ENCODE assay signal across 20 cellular contexts in genomic region chr11:46987183-46987582, GRCh38. TPM values are rescaled to one million over a fixed set of nuclear protein-coding genes. Genes with fewer than 3 reads are reported as not detected.
DNase-seq lines count a peak whose midpoint lies in the region; ATAC-seq, FAIRE-seq and TF ChIP-seq lines count a peak whose summit lies in the region.
"Had no signal": no experiment of that assay in that cellular context is flagged by ENCODE, and none has a peak within 500 bp of the region (broad histone marks: within the 10 kb centered on the region; RNA-seq: fewer than 3 reads in every experiment).

No MANE protein-coding gene starts in this region.

- H3K9me1 ChIP-seq in keratinocyte (ENCODE audit: control insufficient read depth, extremely low read depth, insufficient read depth, low read length): no peaks in the 10 kb centered on the region

- ATAC-seq in GM21528 (IDR thresholded peaks at IDR 0.05; ENCODE audit: low FRiP score, unreplicated experiment): no peak
- no peak for ATAC-seq in GM18909 (IDR thresholded peaks at IDR 0.05; ENCODE audit: poor library complexity, unreplicated experiment)
- ATAC-seq in GM21390 (IDR thresholded peaks at IDR 0.05; ENCODE audit: unreplicated experiment): no peak

- no peak overlapping the region for H3K9ac ChIP-seq in keratinocyte (ENCODE audit: control insufficient read depth, extremely low read depth, insufficient read depth, low read length)

- peak; percentile 14 for DNase-seq in H7
- peak; percentile 33 for DNase-seq in SK-MEL-5 (ENCODE audit: low read depth, low spot score)
- DNase-seq in epithelial cell of esophagus (ENCODE audit: low read depth): peak; percentile 95
- peak; percentile 32 for DNase-seq in keratinocyte (ENCODE audit: low read depth, low spot score)
- no peak for DNase-seq in HuH-7.5 (ENCODE audit: low spot score)
- DNase-seq: AML-193, DND-41, Kasumi-1, MM.1S, NCI-H1092, NCI-H2081 treated with DMSO at 0.1 percent for 48 hours, OCI-M1, SHP77 treated with DMSO at 0.1 percent for 48 hours had no signal

- H3K36me3 ChIP-seq in H7 (replicated peaks; ENCODE audit: control insufficient read depth, insufficient read depth, low read length): no peaks in the 10 kb centered on the region
- H3K36me3 ChIP-seq in keratinocyte (ENCODE audit: control insufficient read depth in 2 of 2, extremely low read depth in 1 of 2, insufficient read depth in 2 of 2, low read length in 2 of 2): no peaks in the 10 kb centered on the region

- H3K4me2 ChIP-seq in keratinocyte (ENCODE audit: control insufficient read depth, extremely low read depth, insufficient read depth, low read depth, low read length): no peak overlapping the region

- H3K79me2 ChIP-seq in keratinocyte (ENCODE audit: control insufficient read depth, insufficient read depth, low read length): no peaks in the 10 kb centered on the region

- H3K4me1 ChIP-seq in keratinocyte (ENCODE audit: control insufficient read depth, extremely low read depth, insufficient read depth, low read length): peaks cover 5% of the 10 kb centered on the region

- peak; percentile 66 for TF ChIP-seq CTCF in epithelial cell of esophagus (IDR thresholded peaks at IDR 0.05; ENCODE audit: insufficient read depth, low read depth, low read length, missing control alignments)
- TF ChIP-seq CTCF in keratinocyte (optimal IDR thresholded peaks at IDR 0.05 in 1 of 3, IDR thresholded peaks at IDR 0.05 in 1 of 3, conservative IDR thresholded peaks at IDR 0.05 in 1 of 3; ENCODE audit: extremely low read depth in 1 of 3, insufficient read depth in 2 of 3, low read length in 3 of 3): peak; percentile 34 to 59 (median 50)

- H4K20me1 ChIP-seq in keratinocyte (ENCODE audit: control insufficient read depth, extremely low read depth, insufficient read depth, low read length): no peaks in the 10 kb centered on the region

- no peak overlapping the region for H3K27ac ChIP-seq in keratinocyte (ENCODE audit: control insufficient read depth, insufficient read depth, low read length)
- H3K27ac ChIP-seq: C4-2B, HL-60 had no signal

- H3K4me3 ChIP-seq in H7 (ENCODE audit: insufficient read depth, low read depth, low read length) (no peak overlapping the region), epithelial cell of esophagus (ENCODE audit: low read length) (no peak overlapping the region), keratinocyte (ENCODE audit: control insufficient read depth in 2 of 3, extremely low read depth in 1 of 3, insufficient read depth in 2 of 3, low read depth in 1 of 3, low read length in 3 of 3) (no peak overlapping the region)

- FAIRE-seq in keratinocyte (lab: Jason Lieb, UNC): peak; percentile 85
- FAIRE-seq: H54, HTR-8/SVneo had no signal

- dilution Hi-C loops in keratinocyte (cut with MboI; ENCODE audit: extremely low pct_ligation_motif_present, low sequenced_read_pairs): no loop called here

- in situ Hi-C loops in SK-MEL-5 (cut with HindIII; ENCODE audit: low pct_unique_long_range_greater_than_20kb, low sequenced_read_pairs): no loop called here

- no peaks in the 10 kb centered on the region for H3K27me3 ChIP-seq in H7 (ENCODE audit: control insufficient read depth, insufficient read depth, low read length)
- H3K27me3 ChIP-seq in keratinocyte (ENCODE audit: control insufficient read depth, extremely low read depth, insufficient read depth, low read length): no peaks in the 10 kb centered on the region

- no peak overlapping the region for H2AFZ ChIP-seq in keratinocyte (ENCODE audit: control insufficient read depth, low read length)

- no peaks in the 10 kb centered on the region for H3K9me3 ChIP-seq in keratinocyte (ENCODE audit: control insufficient read depth, low read depth, low read length)

RNA-seq across cellular contexts. Expression of gene CSTPP1, which starts 50.6 kb away (rescaled TPM):
- 21.0 and 29.3 TPM in 2 replicates for total RNA-seq in H7 (2014; rRNA removed; shearing (Covaris generic))
- total RNA-seq in SK-MEL-5 (2014; rRNA removed; shearing (Covaris generic)): 12.2 and 14.7 TPM in 2 replicates
- polyA plus RNA-seq in SK-MEL-5 (2015; cell fraction: cytosol; rRNA removed): 19.7 and 20.7 TPM in 2 replicates
- 23.7 and 27.3 TPM in 2 replicates for polyA plus RNA-seq in SK-MEL-5 (2015; cell fraction: nucleus; rRNA removed)
- 17.8 to 33.4 TPM (median 20.0 TPM) in 3 replicates for polyA plus RNA-seq in keratinocyte
- polyA plus RNA-seq in keratinocyte (2011; ENCODE audit: low read depth): 2.8 TPM
- 21.5 and 28.0 TPM in 2 replicates for polyA plus RNA-seq in keratinocyte (2011; cell fraction: cytosol; rRNA removed)
- 28.5 and 32.7 TPM in 2 replicates for polyA plus RNA-seq in keratinocyte (2011; cell fraction: nucleus; rRNA removed)
- 18.9 and 24.5 TPM in 2 replicates for polyA plus RNA-seq in keratinocyte (2012; ENCODE audit: low replicate concordance)
- polyA minus RNA-seq in keratinocyte: 26.7 to 34.2 TPM (median 26.8 TPM) in 3 replicates
- 32.2 TPM for polyA minus RNA-seq in keratinocyte (2011; cell fraction: cytosol; rRNA and poly(A)+ RNA removed)
- polyA minus RNA-seq in keratinocyte (2011; cell fraction: nucleus; rRNA and poly(A)+ RNA removed): 25.5 and 40.1 TPM in 2 replicates
